Comparison of ENCODE assay signal across 14 cellular contexts in the genomic region with DNA sequence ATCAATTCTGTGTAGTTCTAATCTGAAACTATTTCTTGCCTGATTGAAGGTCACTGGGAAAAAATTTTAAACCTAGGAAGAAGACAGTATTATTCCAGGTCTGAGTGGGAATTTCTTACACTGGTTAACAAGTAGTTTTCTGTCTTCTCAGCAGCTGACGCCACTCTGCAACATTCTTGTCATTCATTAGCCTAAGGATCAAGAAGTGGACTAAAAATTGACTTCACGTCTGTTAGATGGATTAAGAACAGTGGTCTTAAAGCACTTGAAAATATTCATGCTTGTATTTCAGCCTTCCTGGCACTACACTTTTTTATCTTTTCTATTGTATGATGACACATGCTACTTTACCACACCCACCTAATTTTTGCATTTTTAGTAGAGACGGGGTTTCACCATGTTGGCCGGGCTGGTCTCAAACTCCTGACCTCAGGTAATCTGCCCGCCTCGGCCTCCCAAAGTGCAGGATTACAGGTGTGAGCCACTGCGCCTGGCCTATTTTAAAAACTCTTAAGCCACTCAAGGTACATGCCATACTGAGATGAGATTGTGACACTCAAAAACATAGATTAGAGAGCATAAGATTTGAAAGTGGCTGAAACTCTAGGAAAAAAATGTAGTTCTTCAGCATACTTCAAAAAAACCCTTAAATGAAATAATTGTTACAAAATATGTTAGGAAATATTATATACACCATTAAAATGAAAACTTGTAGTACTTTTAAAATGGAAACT. TPM values are rescaled to one million over a fixed set of nuclear protein-coding genes. Genes with fewer than 3 reads are reported as not detected.
DNase-seq lines count a peak whose midpoint lies in the region; ATAC-seq and TF ChIP-seq lines count a peak whose summit lies in the region.
"Had no signal": no experiment of that assay in that cellular context is flagged by ENCODE, and none has a peak within 500 bp of the region (broad histone marks: within the 10 kb centered on the region; RNA-seq: fewer than 3 reads in every experiment).

No MANE protein-coding gene starts in this region.

- TF ChIP-seq POLR2A in erythroblast (IDR thresholded peaks at IDR 0.05; ENCODE audit: low read length): no peak
- no peak for TF ChIP-seq POLR2A in gastrocnemius medialis (IDR thresholded peaks at IDR 0.05)

- peaks cover 22% of the 10 kb centered on the region for H3K36me3 ChIP-seq in SK-N-MC (ENCODE audit: insufficient read depth, low read length)
- no peaks in the 10 kb centered on the region for H3K36me3 ChIP-seq in gastrocnemius medialis
- H3K36me3 ChIP-seq: tibial nerve had no signal

- in situ Hi-C loops in gastrocnemius medialis (cut with MboI; ENCODE audit: low sequenced_read_pairs in 4 of 4): no loop called here

- ATAC-seq in gastrocnemius medialis: no peak
- ATAC-seq in HG03135 (IDR thresholded peaks at IDR 0.05; ENCODE audit: unreplicated experiment): no peak
- ATAC-seq: A549 had no signal

- H3K27me3 Mint-ChIP-seq in activated CD4-positive, alpha-beta T cell treated with anti-CD3 and anti-CD28 coated beads, Interleukin-2, amount 10 ng/mL, durations not matched to agents 24 days and 14 days: no peaks in the 10 kb centered on the region

- H3K27me3 ChIP-seq in gastrocnemius medialis: no peaks in the 10 kb centered on the region
- H3K27me3 ChIP-seq: tibial nerve had no signal

- intact Hi-C loops in activated CD4-positive, alpha-beta T cell treated with anti-CD3 and anti-CD28 coated beads, Interleukin-2, amount 10 ng/mL, durations not matched to agents 24 days and 14 days (cut with micrococcal nuclease): no loop called here
- intact Hi-C loops in gastrocnemius medialis (cut with DNase I; ENCODE audit: low total_unique reads): no loop called here

- H3K4me1 ChIP-seq in gastrocnemius medialis: peaks cover 97 to 98% of the 10 kb centered on the region in 2 donors

- H3K4me1 Mint-ChIP-seq in activated CD4-positive, alpha-beta T cell treated with anti-CD3 and anti-CD28 coated beads, Interleukin-2, amount 10 ng/mL, durations not matched to agents 24 days and 14 days: peaks cover 68% of the 10 kb centered on the region

- H3K36me3 Mint-ChIP-seq in activated CD4-positive, alpha-beta T cell treated with anti-CD3 and anti-CD28 coated beads, Interleukin-2, amount 10 ng/mL, durations not matched to agents 24 days and 14 days (ENCODE audit: low read depth): peaks cover 22% of the 10 kb centered on the region

- no peak overlapping the region for H3K9ac ChIP-seq in SK-N-MC (ENCODE audit: insufficient read length)

- H3K4me3 Mint-ChIP-seq in activated CD4-positive, alpha-beta T cell treated with anti-CD3 and anti-CD28 coated beads, Interleukin-2, amount 10 ng/mL, durations not matched to agents 24 days and 14 days: peak overlapping the region; percentile 9

- no peak for TF ChIP-seq CTCF in gastrocnemius medialis (IDR thresholded peaks at IDR 0.05 in 4 of 5, conservative IDR thresholded peaks at IDR 0.05 in 1 of 5)

- H3K9me3 ChIP-seq in SK-N-MC (ENCODE audit: low read depth, low read length) (no peaks in the 10 kb centered on the region), gastrocnemius medialis (no peaks in the 10 kb centered on the region)
- H3K9me3 ChIP-seq: A549, tibial nerve had no signal

- peak overlapping the region; percentile 21 for H3K27ac Mint-ChIP-seq in activated CD4-positive, alpha-beta T cell treated with anti-CD3 and anti-CD28 coated beads, Interleukin-2, amount 10 ng/mL, durations not matched to agents 24 days and 14 days

- H3K4me3 ChIP-seq in SK-N-MC (no peak overlapping the region), gastrocnemius medialis (no peak overlapping the region)
- H3K4me3 ChIP-seq: A549, tibial nerve had no signal

- H3K9me3 Mint-ChIP-seq in activated CD4-positive, alpha-beta T cell treated with anti-CD3 and anti-CD28 coated beads, Interleukin-2, amount 10 ng/mL, durations not matched to agents 24 days and 14 days: no peaks in the 10 kb centered on the region

- no peak for DNase-seq in activated CD4-positive, alpha-beta T cell treated with anti-CD3 and anti-CD28 coated beads, Interleukin-2, amount 10 ng/mL, durations not matched to agents 24 days and 14 days
- no peak for DNase-seq in activated CD4-positive, alpha-beta T cell treated with anti-CD3 and anti-CD28 coated beads for 4 hours
- no peak for DNase-seq in SK-N-MC (ENCODE audit: low read depth, low spot score)
- DNase-seq in erythroblast (lab: John Stamatoyannopoulos, UW): peak; percentile 23 to 24
- DNase-seq in gastrocnemius medialis: no peak
- no peak for DNase-seq in NCI-H748 (lab: John Stamatoyannopoulos, UW; ENCODE audit: unreplicated experiment)
- DNase-seq in COLO668 (lab: John Stamatoyannopoulos, UW; ENCODE audit: unreplicated experiment): no peak
- DNase-seq: DMS79, NCI-H2029, small intestine, T-helper 9 cell had no signal

- H3K27ac ChIP-seq in SK-N-MC: 0 out of 2 replicates have a peak overlapping the region, but pooled peaks have one; percentile 8
- H3K27ac ChIP-seq in gastrocnemius medialis: peak overlapping the region in 3 of 4 donors; percentile 46 to 99 (median 59)
- H3K27ac ChIP-seq: A549 had no signal

RNA-seq across cellular contexts. Expression of a gene that starts 8.4 kb away (rescaled TPM):
- total RNA-seq in activated CD4-positive, alpha-beta T cell treated with anti-CD3 and anti-CD28 coated beads, Interleukin-2, amount 10 ng/mL, durations not matched to agents 24 days and 14 days: 243 and 258 TPM in 2 replicates
- total RNA-seq in gastrocnemius medialis: 100 to 1,000 TPM; 115 to 188 (median 156) TPM

RNA-seq across cellular contexts. Expression of a gene that starts 39.7 kb away (rescaled TPM):
- 83.3 and 93.8 TPM in 2 replicates for total RNA-seq in activated CD4-positive, alpha-beta T cell treated with anti-CD3 and anti-CD28 coated beads, Interleukin-2, amount 10 ng/mL, durations not matched to agents 24 days and 14 days
- 100 to 1,000 TPM; 111 to 148 (median 126) TPM for total RNA-seq in gastrocnemius medialis

Comparison
In these comparisons a context has a peak if more than half of its experiments do, and no peak if none do; other contexts are left out.
1. DNase-seq: peak in erythroblast (2 of 2); none in activated CD4-positive, alpha-beta T cell treated with anti-CD3 and anti-CD28 coated beads, Interleukin-2, amount 10 ng/mL, durations not matched to agents 24 days and 14 days (single experiment), activated CD4-positive, alpha-beta T cell treated with anti-CD3 and anti-CD28 coated beads for 4 hours (0 of 2), SK-N-MC (single experiment), gastrocnemius medialis (0 of 2), NCI-H748 (single experiment) and COLO668 (single experiment).